Comparison of ENCODE assay signal across 14 cellular contexts in the genomic region with DNA sequence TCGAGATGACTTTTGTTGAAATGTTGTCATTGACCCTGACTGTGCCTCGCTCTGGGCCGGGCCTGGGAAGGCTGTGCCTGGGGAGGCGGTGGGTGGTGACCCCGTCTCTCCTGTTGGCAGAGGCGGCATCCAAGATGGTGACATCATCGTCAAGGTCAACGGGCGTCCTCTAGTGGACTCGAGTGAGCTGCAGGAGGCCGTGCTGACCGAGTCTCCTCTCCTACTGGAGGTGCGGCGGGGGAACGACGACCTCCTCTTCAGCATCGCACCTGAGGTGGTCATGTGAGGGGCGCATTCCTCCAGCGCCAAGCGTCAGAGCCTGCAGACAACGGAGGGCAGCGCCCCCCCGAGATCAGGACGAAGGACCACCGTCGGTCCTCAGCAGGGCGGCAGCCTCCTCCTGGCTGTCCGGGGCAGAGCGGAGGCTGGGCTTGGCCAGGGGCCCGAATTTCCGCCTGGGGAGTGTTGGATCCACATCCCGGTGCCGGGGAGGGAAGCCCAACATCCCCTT. TPM values are rescaled to one million over a fixed set of nuclear protein-coding genes. Genes with fewer than 3 reads are reported as not detected.
DNase-seq lines count a peak whose midpoint lies in the region; ATAC-seq and TF ChIP-seq lines count a peak whose summit lies in the region.
"Had no signal": no experiment of that assay in that cellular context is flagged by ENCODE, and none has a peak within 500 bp of the region (broad histone marks: within the 10 kb centered on the region; RNA-seq: fewer than 3 reads in every experiment).

No MANE protein-coding gene starts in this region.

- BruUV-seq in IMR-90 (replicated peaks; lab: Mats Ljungman, UMichigan): no TSS peak

- H3K9me3 ChIP-seq in IMR-90 (ENCODE audit: control insufficient read depth, insufficient read depth, low read length): 0 out of 2 replicates have a peak, but pooled peaks cover 2% of the 10 kb centered on the region
- no peaks in the 10 kb centered on the region for H3K9me3 ChIP-seq in endodermal cell (ENCODE audit: control insufficient read depth, low read length)
- H3K9me3 ChIP-seq in left lung: no peaks in the 10 kb centered on the region
- no peaks in the 10 kb centered on the region for H3K9me3 ChIP-seq in transverse colon
- H3K9me3 ChIP-seq: colonic mucosa had no signal

- no peak overlapping the region for H3K18ac ChIP-seq in IMR-90 (ENCODE audit: low read depth, low read length)

- H3K36me3 ChIP-seq in IMR-90 (ENCODE audit: control insufficient read depth, insufficient read depth, low read length) (no peaks in the 10 kb centered on the region), endodermal cell (ENCODE audit: control insufficient read depth, insufficient read depth, low read length) (no peaks in the 10 kb centered on the region), left lung (no peaks in the 10 kb centered on the region), transverse colon (no peaks in the 10 kb centered on the region)
- H3K36me3 ChIP-seq: colonic mucosa had no signal

- no peak overlapping the region for H3K4me3 Mint-ChIP-seq in endodermal cell
- H3K4me3 Mint-ChIP-seq: activated CD8-positive, alpha-beta T cell treated with anti-CD3 and anti-CD28 coated beads, Interleukin-2, amount 10 ng/mL, durations not matched to agents 7 days and 5 days; neural crest cell had no signal

- H3K4ac ChIP-seq in IMR-90 (ENCODE audit: low read depth, low read length): 0 out of 2 replicates have a peak overlapping the region, but pooled peaks have one; percentile 56

- CTCF ChIA-PET in IMR-90 (lab: Yijun Ruan, JAX): no interaction called here

- H4K91ac ChIP-seq in IMR-90 (ENCODE audit: insufficient read depth, low read depth, low read length): no peak overlapping the region; the same call in 1 of the 2 replicates

- H3K27ac Mint-ChIP-seq in endodermal cell: no peak overlapping the region
- H3K27ac Mint-ChIP-seq: activated CD8-positive, alpha-beta T cell treated with anti-CD3 and anti-CD28 coated beads, Interleukin-2, amount 10 ng/mL, durations not matched to agents 7 days and 5 days; activated T-helper 2 cell treated with anti-CD3 and anti-CD28 coated beads, Interferon-gamma antibody, Interleukin-2, Interleukin-4, amounts not matched to agents 10 μg/mL and 5 μg/mL and 100 μg/mL, durations not matched to agents 14 hours and 24 hours and 36 hours had no signal

- TF ChIP-seq POLR2A in IMR-90 (IDR thresholded peaks at IDR 0.05; ENCODE audit: low read depth, low read length): no peak
- no peak for TF ChIP-seq POLR2A in transverse colon (IDR thresholded peaks at IDR 0.05)

- ATAC-seq in IMR-90 (ENCODE audit: low read depth) (no peak), left lung (no peak)
- ATAC-seq: activated CD8-positive, alpha-beta T cell treated with anti-CD3 and anti-CD28 coated beads, Interleukin-2, amount 10 ng/mL, durations not matched to agents 7 days and 5 days had no signal

- no peak overlapping the region for H4K8ac ChIP-seq in IMR-90 (ENCODE audit: low read depth in 2 of 2, low read length in 2 of 2)

- no peak overlapping the region for H2BK5ac ChIP-seq in IMR-90 (ENCODE audit: low read depth, low read length, poor library complexity, severe bottlenecking)

- DNase-seq in IMR-90 (no peak), endodermal cell (peak; percentile 60), left lung (peak; percentile 28 to 65), transverse colon (peak; percentile 8), occipital lobe (lab: John Stamatoyannopoulos, UW) (no peak), KBM-7 (no peak)
- DNase-seq in stimulated activated CD4-positive, alpha-beta T cell treated with anti-CD3 and anti-CD28 coated beads, Interleukin-4, amount 100 ng/mL, for 24 hours: no peak
- DNase-seq: activated CD8-positive, alpha-beta T cell treated with anti-CD3 and anti-CD28 coated beads, Interleukin-2, amount 10 ng/mL, durations not matched to agents 7 days and 5 days; colonic mucosa; KG1; NCI-H1105 had no signal

- intact Hi-C loops in IMR-90 (cut with micrococcal nuclease) (no loop called here), left lung (cut with DNase I) (no loop called here), transverse colon (cut with DNase I; ENCODE audit: low total_unique reads) (no loop called here)

- no peak overlapping the region for H2BK15ac ChIP-seq in IMR-90 (ENCODE audit: low read depth, low read length)

- dilution Hi-C loops in IMR-90 (cut with HindIII; ENCODE audit: low sequenced_read_pairs, unreplicated experiment): no loop called here

- no peak for TF ChIP-seq EP300 in transverse colon (IDR thresholded peaks at IDR 0.05; ENCODE audit: low read depth)

- no peaks in the 10 kb centered on the region for H3K79me1 ChIP-seq in IMR-90 (ENCODE audit: low read depth in 1 of 2, low read length in 2 of 2)

- peak overlapping the region; percentile 50 for H2AK9ac ChIP-seq in IMR-90 (replicated peaks; ENCODE audit: low read depth, low read length, poor library complexity)

- H3K4me2 ChIP-seq in IMR-90 (ENCODE audit: low read depth, low read length): no peak overlapping the region

- no peak overlapping the region for H3K23ac ChIP-seq in IMR-90 (ENCODE audit: low read depth, low read length)

- no peaks in the 10 kb centered on the region for H3K9me3 Mint-ChIP-seq in endodermal cell
- H3K9me3 Mint-ChIP-seq: activated T-helper 2 cell treated with anti-CD3 and anti-CD28 coated beads, Interferon-gamma antibody, Interleukin-2, Interleukin-4, amounts not matched to agents 10 μg/mL and 5 μg/mL and 100 μg/mL, durations not matched to agents 14 hours and 24 hours and 36 hours had no signal

- no peak overlapping the region for H3K14ac ChIP-seq in IMR-90 (replicated peaks; ENCODE audit: low read depth, low read length)

- H3K4me1 Mint-ChIP-seq in endodermal cell: no peaks in the 10 kb centered on the region

- H4K20me1 ChIP-seq in IMR-90 (ENCODE audit: insufficient read depth, low read length): no peaks in the 10 kb centered on the region

- H3K27me3 ChIP-seq in IMR-90 (ENCODE audit: control insufficient read depth, insufficient read depth, low read length) (peaks cover 1% of the 10 kb centered on the region; the same call in 1 of the 2 replicates), endodermal cell (ENCODE audit: control insufficient read depth, insufficient read depth, low read length, poor library complexity, severe bottlenecking) (no peaks in the 10 kb centered on the region), left lung (peaks cover 0 to 13% of the 10 kb centered on the region in 2 donors), transverse colon (no peaks in the 10 kb centered on the region)
- H3K27me3 ChIP-seq: colonic mucosa had no signal

- H3K27me3 Mint-ChIP-seq in endodermal cell (ENCODE audit: insufficient read depth): no peaks in the 10 kb centered on the region

- H2AFZ ChIP-seq in IMR-90 (replicated peaks; ENCODE audit: low read length, poor library complexity): no peak overlapping the region

- no peak overlapping the region for H2BK20ac ChIP-seq in IMR-90 (ENCODE audit: low read depth, low read length)

- peak overlapping the region; percentile 52 for H2BK120ac ChIP-seq in IMR-90 (ENCODE audit: low read depth, low read length)

- POLR2A ChIA-PET in IMR-90 (lab: Charles Lee; ENCODE audit: unreplicated experiment): no interaction called here

- H3K56ac ChIP-seq in IMR-90 (ENCODE audit: extremely low read depth, insufficient read depth, low read length): no peak overlapping the region

- no peak for TF ChIP-seq RAD21 in IMR-90 (IDR thresholded peaks at IDR 0.05; ENCODE audit: low read length)

- H3K4me3 ChIP-seq in IMR-90 (ENCODE audit: insufficient read depth, low read depth, low read length): no peak overlapping the region
- no peak overlapping the region for H3K4me3 ChIP-seq in endodermal cell (ENCODE audit: low read length)
- no peak overlapping the region for H3K4me3 ChIP-seq in left lung
- H3K4me3 ChIP-seq in transverse colon: no peak overlapping the region
- H3K4me3 ChIP-seq: colonic mucosa had no signal

- H3K4me1 ChIP-seq in IMR-90 (ENCODE audit: control insufficient read depth, insufficient read depth, low read length) (peaks cover 15% of the 10 kb centered on the region), endodermal cell (ENCODE audit: control insufficient read depth, insufficient read depth, low read length) (no peaks in the 10 kb centered on the region), left lung (peaks cover 0 to 10% of the 10 kb centered on the region in 2 donors), transverse colon (peaks cover 0 to 3% (median 0%) of the 10 kb centered on the region in 4 donors)
- H3K4me1 ChIP-seq: colonic mucosa had no signal

- TF ChIP-seq CTCF in IMR-90 (conservative IDR thresholded peaks at IDR 0.05; ENCODE audit: low read depth, low read length) (no peak), endodermal cell (conservative IDR thresholded peaks at IDR 0.05) (no peak), left lung (IDR thresholded peaks at IDR 0.05) (no peak), transverse colon (IDR thresholded peaks at IDR 0.05) (no peak)

- H3K27ac ChIP-seq in IMR-90 (ENCODE audit: insufficient read depth, low read length): no peak overlapping the region
- no peak overlapping the region for H3K27ac ChIP-seq in endodermal cell (ENCODE audit: low read depth, low read length)
- H3K27ac ChIP-seq in left lung: no peak overlapping the region
- H3K27ac ChIP-seq in transverse colon: no peak overlapping the region
- H3K27ac ChIP-seq: C4-2B, colonic mucosa had no signal

- no peak overlapping the region for H4K5ac ChIP-seq in IMR-90 (ENCODE audit: low read depth, low read length)

- no peak overlapping the region for H2AK5ac ChIP-seq in IMR-90 (ENCODE audit: low read depth, low read length)

- WGBS in IMR-90 (ENCODE audit: extremely low coverage in 2 of 2, insufficient read length in 1 of 2), 2 experiments: 91% methylated on average over 11 of the region's 33 CpGs; no CpG with 5 or more reads in 1 of the 2 experiments
- 89 to 91% methylated on average over 20 to 33 of the region's 33 CpGs for WGBS in endodermal cell (ENCODE audit: insufficient coverage in 1 of 2, insufficient read length in 1 of 2), 2 experiments
- 85 to 88% methylated on average over 3 to 33 of the region's 33 CpGs for WGBS in transverse colon (ENCODE audit: low coverage in 1 of 2), 2 donors

- in situ Hi-C loops in IMR-90 (cut with MboI; ENCODE audit: low sequenced_read_pairs) (no loop called here), transverse colon (cut with MboI; ENCODE audit: low pct_ligation_motif_present in 1 of 4, low pct_unique_long_range_greater_than_20kb in 1 of 4, low sequenced_read_pairs in 3 of 4) (no loop called here), KBM-7 (cut with MboI; ENCODE audit: low pct_unique_long_range_greater_than_20kb, low sequenced_read_pairs) (no loop called here)

- no peaks in the 10 kb centered on the region for H3K36me3 Mint-ChIP-seq in endodermal cell (ENCODE audit: low read depth)

- H3K9ac ChIP-seq in IMR-90 (ENCODE audit: low read depth, low read length) (no peak overlapping the region), endodermal cell (ENCODE audit: extremely low read depth, low read length, poor library complexity, severe bottlenecking) (no peak overlapping the region)

- H3K9me1 ChIP-seq in IMR-90 (ENCODE audit: insufficient read depth, low read length): peaks cover 9% of the 10 kb centered on the region; the same call in 1 of the 2 replicates

RNA-seq across cellular contexts. Expression of a gene that starts 36.4 kb away (rescaled TPM):
- total RNA-seq in IMR-90 (2012; rRNA removed) (1.1 and 1.3 TPM in 2 replicates), endodermal cell (1 to 10 TPM; 3.2 to 4.6 TPM), left lung (10 to 100 TPM; 16.7 to 18.3 TPM), transverse colon (10 to 100 TPM in 1 of 4 donors, 1 to 10 TPM in 3; 1.5 to 11.9 (median 6.5) TPM), occipital lobe (1.2 TPM)
- 8.9 and 9.5 TPM in 2 replicates for polyA plus RNA-seq in IMR-90 (2012; rRNA removed)
- 5.3 and 12.8 TPM in 2 replicates for polyA plus RNA-seq in IMR-90 (2012; cell fraction: cytosol; rRNA removed)
- polyA plus RNA-seq in IMR-90 (2012; cell fraction: nucleus; rRNA removed; ENCODE audit: low replicate concordance): 3.7 and 5.2 TPM in 2 replicates
- 1.4 TPM for polyA plus RNA-seq in endodermal cell (2013, experiment 1 of 2)
- polyA plus RNA-seq in endodermal cell (2013, experiment 2 of 2): 1.6 TPM
- total RNA-seq: activated CD8-positive, alpha-beta T cell treated with anti-CD3 and anti-CD28 coated beads, Interleukin-2, amount 10 ng/mL, durations not matched to agents 7 days and 5 days had no signal

Comparison
In these comparisons a context has a peak if more than half of its experiments do, and no peak if none do; other contexts are left out.
1. DNase-seq: peak in endodermal cell (single experiment), left lung (2 of 2) and transverse colon (single experiment); none in IMR-90 (single experiment), occipital lobe (single experiment), KBM-7 (single experiment) and stimulated activated CD4-positive, alpha-beta T cell treated with anti-CD3 and anti-CD28 coated beads, Interleukin-4, amount 100 ng/mL, for 24 hours (single experiment).